Comparison of ENCODE assay signal across 8 cellular contexts in the genomic region with DNA sequence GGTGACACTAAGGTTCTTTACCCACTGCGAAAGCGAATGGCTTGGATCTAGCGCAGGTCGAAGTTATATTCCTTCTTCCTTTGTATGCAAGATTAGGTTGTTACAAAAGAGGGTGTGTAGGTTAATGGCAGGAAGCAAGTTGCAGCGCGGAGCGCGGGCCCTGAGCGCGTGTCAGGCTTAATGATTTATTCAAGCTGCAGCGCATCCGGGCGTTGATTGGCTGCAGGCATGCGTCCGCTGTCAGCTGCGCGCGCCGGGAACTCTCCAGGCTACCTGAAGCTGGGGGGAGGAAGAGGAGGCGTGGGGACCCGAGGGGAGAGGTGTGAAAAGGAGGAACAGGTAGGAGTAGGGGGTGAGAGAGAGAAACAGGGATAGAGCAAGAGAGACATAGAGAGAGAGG.
DNase-seq lines count a peak whose midpoint lies in the region; ATAC-seq lines count a peak whose summit lies in the region.

No MANE protein-coding gene starts in this region.

- ATAC-seq in GM19467 (IDR thresholded peaks at IDR 0.05; ENCODE audit: unreplicated experiment) (peak; percentile 58), HG03108 (IDR thresholded peaks at IDR 0.05; ENCODE audit: unreplicated experiment) (no peak), HG03469 (IDR thresholded peaks at IDR 0.05; ENCODE audit: unreplicated experiment) (no peak), GM18519 (IDR thresholded peaks at IDR 0.05; ENCODE audit: low FRiP score, unreplicated experiment) (no peak)

- no peak overlapping the region for H3K27ac ChIP-seq in iPS DF 6.9 (ENCODE audit: low read length)

- peak overlapping the region; percentile 19; the same call in 1 of the 2 replicates for H3K4me3 ChIP-seq in iPS DF 6.9 (ENCODE audit: low read length)

- no CpG with 5 or more reads among the region's 21 CpGs for WGBS in iPS DF 6.9 (ENCODE audit: insufficient coverage, insufficient read length)

- H3K36me3 ChIP-seq in iPS DF 6.9 (ENCODE audit: control insufficient read depth, insufficient read depth, low read length) = no peaks in the 10 kb centered on the region

- peaks cover 2% of the 10 kb centered on the region for H3K4me1 ChIP-seq in iPS DF 6.9 (ENCODE audit: control insufficient read depth, insufficient read depth, low read length)

- peaks cover 3% of the 10 kb centered on the region for H3K9me3 ChIP-seq in iPS DF 6.9 (ENCODE audit: control insufficient read depth, insufficient read depth, low read length)

- DNase-seq in Ammon's horn (ENCODE audit: low spot score) (peak; percentile 38), NCI-H2196 (lab: John Stamatoyannopoulos, UW; ENCODE audit: unreplicated experiment) (peak; percentile 88), iPS DF 6.9 (ENCODE audit: low read depth, low spot score) (no peak), AML-193 (lab: John Stamatoyannopoulos, UW) (no peak)

- H3K27me3 ChIP-seq in iPS DF 6.9 (ENCODE audit: control insufficient read depth, insufficient read depth, low read length) = peaks cover 66% of the 10 kb centered on the region

Comparison
In these comparisons a context has a peak if more than half of its experiments do, and no peak if none do; other contexts are left out.
1. DNase-seq: peak in Ammon's horn (single experiment) and NCI-H2196 (single experiment); none in iPS DF 6.9 (single experiment) and AML-193 (0 of 2).